Comparison of ENCODE assay signal across 1 cellular context in the genomic region with DNA sequence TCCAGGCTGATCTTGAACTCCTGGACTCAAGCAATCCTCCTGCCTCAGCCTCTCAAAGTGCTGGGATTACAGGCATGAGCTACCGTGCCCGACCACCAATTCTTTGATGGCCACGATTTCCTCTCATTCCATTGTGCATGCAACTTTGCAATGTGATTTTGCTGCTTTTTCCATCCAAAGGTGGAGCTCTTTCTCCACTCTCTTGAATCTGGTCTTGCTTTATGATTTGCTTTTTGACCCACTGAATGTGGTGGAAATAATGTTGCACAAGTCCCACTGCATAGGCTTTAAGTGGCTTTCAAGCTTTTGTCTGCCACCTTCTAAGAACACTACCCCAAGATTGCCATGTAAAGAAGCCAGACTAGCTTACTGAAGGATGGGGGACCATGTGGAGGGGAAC.
TF ChIP-seq lines count a peak whose summit lies in the region.

No MANE protein-coding gene starts in this region.

TF ChIP-seq in IMR-90, 13 proteins besides CTCF, POLR2A, EP300 and RAD21:
- TF ChIP-seq SMC3 (IDR thresholded peaks at IDR 0.05; ENCODE audit: low read depth, low read length) (no peak), CEBPB (IDR thresholded peaks at IDR 0.05; ENCODE audit: low read depth, low read length) (peak; percentile 2; the same call in 1 of the 2 replicates)
